Comparison of ENCODE assay signal across 8 cellular contexts in the genomic region with DNA sequence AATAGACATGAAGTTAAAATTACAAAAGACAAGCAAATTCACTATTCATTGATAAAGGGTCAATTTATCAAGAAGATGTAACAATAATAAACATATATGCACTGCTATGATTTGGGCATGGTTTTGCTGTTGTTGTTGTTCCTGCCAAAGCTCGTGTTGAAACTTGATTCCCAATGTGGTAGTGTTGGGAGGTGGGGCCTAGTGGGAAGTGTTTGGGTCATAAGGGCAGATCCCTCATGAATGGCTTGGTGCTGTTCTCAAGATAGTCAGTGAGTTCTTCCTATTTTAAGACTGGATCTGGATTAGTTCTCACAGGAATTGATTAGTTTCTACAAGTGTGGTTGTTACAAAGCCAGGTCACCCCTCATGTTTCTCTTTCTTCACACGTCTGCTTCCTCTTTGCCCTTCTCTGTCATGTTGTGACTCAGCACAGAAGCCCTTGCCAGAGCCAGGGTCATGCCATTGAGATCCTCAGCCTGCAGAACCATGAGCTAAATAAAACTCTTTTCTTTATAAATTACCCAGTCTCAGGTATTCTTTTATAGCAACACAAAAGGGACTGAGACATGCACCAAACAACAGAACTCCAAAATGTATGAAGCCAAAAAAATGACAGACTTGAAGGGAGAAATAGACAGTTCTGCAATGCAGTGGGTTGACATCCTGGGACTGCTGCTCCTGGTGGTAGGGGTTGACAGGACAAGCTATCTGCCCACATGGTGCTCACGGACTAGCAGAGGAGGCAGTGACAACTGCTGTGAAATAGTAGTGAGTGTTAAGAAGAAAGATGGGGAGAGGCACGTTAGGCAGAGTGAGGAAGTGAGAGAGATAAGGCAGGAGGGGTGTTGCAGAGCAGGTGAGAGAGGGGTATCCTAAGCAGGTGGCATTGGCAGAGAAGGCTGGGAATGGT. TPM values are rescaled to one million over a fixed set of nuclear protein-coding genes. Genes with fewer than 3 reads are reported as not detected.
DNase-seq lines count a peak whose midpoint lies in the region; ATAC-seq and TF ChIP-seq lines count a peak whose summit lies in the region.

No MANE protein-coding gene starts in this region.

- peak overlapping the region; percentile 32 for H3K27ac Mint-ChIP-seq in central memory CD8-positive, alpha-beta T cell (ENCODE audit: low read depth)

- H3K36me3 Mint-ChIP-seq in central memory CD8-positive, alpha-beta T cell (ENCODE audit: insufficient read depth): no peaks in the 10 kb centered on the region

- H3K27ac ChIP-seq in Peyer's patch: no peak overlapping the region

- no peak overlapping the region for H3K4me3 Mint-ChIP-seq in central memory CD8-positive, alpha-beta T cell

- H3K9me3 Mint-ChIP-seq in central memory CD8-positive, alpha-beta T cell: no peaks in the 10 kb centered on the region

- TF ChIP-seq POLR2A in Peyer's patch (IDR thresholded peaks at IDR 0.05): no peak

- H3K4me1 Mint-ChIP-seq in central memory CD8-positive, alpha-beta T cell: peaks cover 8% of the 10 kb centered on the region

- no peaks in the 10 kb centered on the region for H3K27me3 ChIP-seq in Peyer's patch

- ATAC-seq in central memory CD8-positive, alpha-beta T cell (replicated peaks; ENCODE audit: extremely low read depth, poor library complexity, severe bottlenecking): peak; percentile 54

- H3K9me3 ChIP-seq in Peyer's patch: no peaks in the 10 kb centered on the region

- no peaks in the 10 kb centered on the region for H3K36me3 ChIP-seq in Peyer's patch

- DNase-seq in DMS79 treated with DMSO at 0.1 percent for 48 hours (lab: John Stamatoyannopoulos, UW) (peak; percentile 7), DMS79 (lab: John Stamatoyannopoulos, UW) (no peak), HFF-Myc (ENCODE audit: extremely low read depth, low read depth) (no peak), MV-4-11 (lab: John Stamatoyannopoulos, UW) (peak; percentile 95), NCI-H774 (lab: John Stamatoyannopoulos, UW) (no peak), Peyer's patch (no peak), foreskin melanocyte (no peak)
- no peak for DNase-seq in central memory CD8-positive, alpha-beta T cell (ENCODE audit: low spot score in 2 of 2)

- no peak overlapping the region for H3K4me3 ChIP-seq in HFF-Myc (replicated peaks; ENCODE audit: low read depth, low read length)
- H3K4me3 ChIP-seq in Peyer's patch: no peak overlapping the region

- H3K4me1 ChIP-seq in Peyer's patch: no peaks in the 10 kb centered on the region

- peaks cover 39% of the 10 kb centered on the region for H3K27me3 Mint-ChIP-seq in central memory CD8-positive, alpha-beta T cell

- TF ChIP-seq CTCF in HFF-Myc (IDR thresholded peaks at IDR 0.05; ENCODE audit: low read depth, low read length, missing control alignments) (peak; percentile 9), Peyer's patch (IDR thresholded peaks at IDR 0.05) (no peak)

RNA-seq across cellular contexts. Expression of a gene that starts 18.6 kb away (rescaled TPM):
- 1 to 10 TPM in 2 of 4 donors, under 1 TPM in 2; 0.54 to 5.8 (median 2.2) TPM for total RNA-seq in Peyer's patch

Comparison
In these comparisons a context has a peak if more than half of its experiments do, and no peak if none do; other contexts are left out.
1. DNase-seq: peak in DMS79 treated with DMSO at 0.1 percent for 48 hours (single experiment) and MV-4-11 (single experiment); none in DMS79 (single experiment), HFF-Myc (single experiment), central memory CD8-positive, alpha-beta T cell (0 of 2), NCI-H774 (single experiment), Peyer's patch (0 of 3) and foreskin melanocyte (single experiment).